ENCODE assay signal across 8 cellular contexts in genomic region chr12:124906606-124907261, GRCh38. TPM values are rescaled to one million over a fixed set of nuclear protein-coding genes. Genes with fewer than 3 reads are reported as not detected.
DNase-seq lines count a peak whose midpoint lies in the region; ATAC-seq and TF ChIP-seq lines count a peak whose summit lies in the region.

No MANE protein-coding gene starts in this region.

- ATAC-seq in GM19395 (IDR thresholded peaks at IDR 0.05; ENCODE audit: unreplicated experiment) (peak; percentile 65), HG03571 (IDR thresholded peaks at IDR 0.05; ENCODE audit: unreplicated experiment) (peak; percentile 52)
- peak; percentile 90 for ATAC-seq in naive thymus-derived CD4-positive, alpha-beta T cell

- H3K27me3 Mint-ChIP-seq in activated CD4-positive, alpha-beta memory T cell treated with anti-CD3 and anti-CD28 coated beads, Interleukin-2, amount 10 ng/mL, durations not matched to agents 7 days and 5 days, result peaks cover 2% of the 10 kb centered on the region
- H3K27me3 Mint-ChIP-seq in endothelial cell (ENCODE audit: unreplicated experiment), result peaks cover 5% of the 10 kb centered on the region
- no peaks in the 10 kb centered on the region for H3K27me3 Mint-ChIP-seq in naive thymus-derived CD4-positive, alpha-beta T cell

- CTCF ChIA-PET in activated CD4-positive, alpha-beta memory T cell treated with anti-CD3 and anti-CD28 coated beads, Interleukin-2, amount 10 ng/mL, durations not matched to agents 7 days and 5 days (lab: Charles Lee), result interaction anchor here (0.6 to 5.3 kb wide), 29 partner anchors 9 to 1324 kb away, joined by 3 to 105 read pairs (median 4); partner anchors contain the start of genes AACS and UBC
- CTCF ChIA-PET in naive thymus-derived CD4-positive, alpha-beta T cell (lab: Charles Lee), result interaction anchor here (0.6 to 7.3 kb wide), 14 partner anchors 9 to 211 kb away, joined by 3 to 167 read pairs (median 6); partner anchors contain the start of gene UBC

- TF ChIP-seq CTCF in AG10803 (conservative IDR thresholded peaks at IDR 0.05; ENCODE audit: low read length), result peak; percentile 100
- peak; percentile 92 for TF ChIP-seq CTCF in endothelial cell (IDR thresholded peaks at IDR 0.05; ENCODE audit: unreplicated experiment)
- peak in 5 of 7 experiments; percentile 93 to 99 (median 95) for TF ChIP-seq CTCF in stomach (IDR thresholded peaks at IDR 0.05)

- 0 to 5% (median 0%) methylated on average over 2 of the region's 2 CpGs for WGBS in stomach, 5 donors

- H3K36me3 ChIP-seq in naive thymus-derived CD4-positive, alpha-beta T cell (ENCODE audit: control insufficient read depth in 2 of 3, insufficient read depth in 3 of 3, low read length in 3 of 3), result peaks cover 0 to 9% (median 8%) of the 10 kb centered on the region in 3 experiments
- peaks cover 12 to 14% (median 13%) of the 10 kb centered on the region in 4 donors for H3K36me3 ChIP-seq in stomach

- H3K4me1 Mint-ChIP-seq in activated CD4-positive, alpha-beta memory T cell treated with anti-CD3 and anti-CD28 coated beads, Interleukin-2, amount 10 ng/mL, durations not matched to agents 7 days and 5 days, result peaks cover 33% of the 10 kb centered on the region
- H3K4me1 Mint-ChIP-seq in endothelial cell (ENCODE audit: unreplicated experiment), result peaks cover 27% of the 10 kb centered on the region
- peaks cover 21 to 33% (median 27%) of the 10 kb centered on the region in 7 donors for H3K4me1 Mint-ChIP-seq in naive thymus-derived CD4-positive, alpha-beta T cell

- H3K27me3 ChIP-seq in naive thymus-derived CD4-positive, alpha-beta T cell (ENCODE audit: control insufficient read depth in 2 of 2, insufficient read depth in 2 of 2, low read length in 2 of 2), result no peaks in the 10 kb centered on the region
- no peaks in the 10 kb centered on the region for H3K27me3 ChIP-seq in stomach

- no peak for TF ChIP-seq EP300 in stomach (IDR thresholded peaks at IDR 0.05)

- H3K4me1 ChIP-seq in naive thymus-derived CD4-positive, alpha-beta T cell (ENCODE audit: control insufficient read depth in 2 of 2, insufficient read depth in 2 of 2, low read length in 2 of 2), result peaks cover 4 to 10% of the 10 kb centered on the region in 2 donors
- H3K4me1 ChIP-seq in stomach, result peaks cover 33 to 60% (median 47%) of the 10 kb centered on the region in 4 donors

- H3K27ac Mint-ChIP-seq in activated CD4-positive, alpha-beta memory T cell treated with anti-CD3 and anti-CD28 coated beads, Interleukin-2, amount 10 ng/mL, durations not matched to agents 7 days and 5 days, result no peak overlapping the region
- H3K27ac Mint-ChIP-seq in endothelial cell (ENCODE audit: unreplicated experiment), result peak overlapping the region; percentile 4
- peak overlapping the region in 8 of 9 donors; percentile 1 to 67 (median 36) for H3K27ac Mint-ChIP-seq in naive thymus-derived CD4-positive, alpha-beta T cell

- H3K9me3 Mint-ChIP-seq in activated CD4-positive, alpha-beta memory T cell treated with anti-CD3 and anti-CD28 coated beads, Interleukin-2, amount 10 ng/mL, durations not matched to agents 7 days and 5 days, result no peaks in the 10 kb centered on the region
- no peaks in the 10 kb centered on the region for H3K9me3 Mint-ChIP-seq in endothelial cell (ENCODE audit: unreplicated experiment)
- H3K9me3 Mint-ChIP-seq in naive thymus-derived CD4-positive, alpha-beta T cell, result peaks cover 0 to 8% (median 0%) of the 10 kb centered on the region in 11 donors

- DNase-seq in AG10803 (ENCODE audit: low read depth) (peak; percentile 88), endothelial cell (ENCODE audit: low spot score) (peak; percentile 93), stomach (peak; percentile 94), NCI-H2081 (lab: John Stamatoyannopoulos, UW) (no peak)
- peak; percentile 90 for DNase-seq in activated CD4-positive, alpha-beta memory T cell treated with anti-CD3 and anti-CD28 coated beads, Interleukin-2, amount 10 ng/mL, durations not matched to agents 7 days and 5 days
- DNase-seq in naive thymus-derived CD4-positive, alpha-beta T cell, result peak; percentile 49 to 92 (median 89)

- POLR2A ChIA-PET in activated CD4-positive, alpha-beta memory T cell treated with anti-CD3 and anti-CD28 coated beads, Interleukin-2, amount 10 ng/mL, durations not matched to agents 7 days and 5 days (lab: Charles Lee), result interaction anchor here (1.2 to 3.7 kb wide), 6 partner anchors 8 to 87 kb away, joined by 5 to 45 read pairs (median 16); partner anchors contain the start of genes BRI3BP and UBC
- POLR2A ChIA-PET in naive thymus-derived CD4-positive, alpha-beta T cell (lab: Charles Lee), result interaction anchor here (0.7 to 4.6 kb wide), 8 partner anchors 9 to 143 kb away, joined by 3 to 62 read pairs (median 8); partner anchors contain the start of gene UBC

- H3K36me3 Mint-ChIP-seq in activated CD4-positive, alpha-beta memory T cell treated with anti-CD3 and anti-CD28 coated beads, Interleukin-2, amount 10 ng/mL, durations not matched to agents 7 days and 5 days (ENCODE audit: low read depth), result peaks cover 17% of the 10 kb centered on the region
- H3K36me3 Mint-ChIP-seq in endothelial cell (ENCODE audit: low read depth, unreplicated experiment), result peaks cover 12% of the 10 kb centered on the region
- peaks cover 6 to 17% (median 10%) of the 10 kb centered on the region in 5 donors for H3K36me3 Mint-ChIP-seq in naive thymus-derived CD4-positive, alpha-beta T cell

- no peak overlapping the region for H3K4me3 Mint-ChIP-seq in activated CD4-positive, alpha-beta memory T cell treated with anti-CD3 and anti-CD28 coated beads, Interleukin-2, amount 10 ng/mL, durations not matched to agents 7 days and 5 days
- no peak overlapping the region for H3K4me3 Mint-ChIP-seq in endothelial cell (ENCODE audit: unreplicated experiment)
- H3K4me3 Mint-ChIP-seq in naive thymus-derived CD4-positive, alpha-beta T cell, result peak overlapping the region in 1 of 10 donors; percentile 4

- TF ChIP-seq POLR2A in stomach (IDR thresholded peaks at IDR 0.05), result no peak

- H3K27ac ChIP-seq in naive thymus-derived CD4-positive, alpha-beta T cell (ENCODE audit: low read depth, low read length), result no peak overlapping the region
- peak overlapping the region in 2 of 5 donors; percentile 17 to 46 for H3K27ac ChIP-seq in stomach

- H3K4me3 ChIP-seq in AG10803 (ENCODE audit: low read length), result no peak overlapping the region
- H3K4me3 ChIP-seq in naive thymus-derived CD4-positive, alpha-beta T cell (ENCODE audit: low read length), result no peak overlapping the region
- H3K4me3 ChIP-seq in stomach, result no peak overlapping the region

- intact Hi-C loops in naive thymus-derived CD4-positive, alpha-beta T cell (cut with micrococcal nuclease), result loop anchor here (1.0 to 5.0 kb wide), 11 partner anchors 8 to 870 kb away; partner anchors contain the start of genes AACS (in 2 of the 2), DHX37 (in 1 of the 2), NCOR2 (in 1 of the 2) and SCARB1 (in 1 of the 2)
- intact Hi-C loops in stomach (cut with DNase I; ENCODE audit: low total_unique reads), result no loop called here

- no peaks in the 10 kb centered on the region for H3K9me3 ChIP-seq in naive thymus-derived CD4-positive, alpha-beta T cell (ENCODE audit: control insufficient read depth in 2 of 3, low read length in 3 of 3)
- H3K9me3 ChIP-seq in stomach, result no peaks in the 10 kb centered on the region

RNA-seq across cellular contexts. Expression of gene UBC, which starts 7.7 kb away (rescaled TPM):
- total RNA-seq in activated CD4-positive, alpha-beta memory T cell treated with anti-CD3 and anti-CD28 coated beads, Interleukin-2, amount 10 ng/mL, durations not matched to agents 7 days and 5 days, result 1,000 to 10,000 TPM; 1,545 to 1,580 TPM
- total RNA-seq in endothelial cell (ENCODE audit: unreplicated experiment), result 765 TPM
- total RNA-seq in naive thymus-derived CD4-positive, alpha-beta T cell, result 1,000 to 10,000 TPM in 1 of 5 experiments, 100 to 1,000 TPM in 4; 753 to 1,510 (median 913) TPM
- polyA plus RNA-seq in naive thymus-derived CD4-positive, alpha-beta T cell, result 1,000 to 10,000 TPM; 1,135 to 1,865 TPM
- total RNA-seq in stomach, result 1,000 to 10,000 TPM in 3 of 5 donors, 100 to 1,000 TPM in 2; 409 to 1,431 (median 1,065) TPM
- polyA plus RNA-seq in stomach, result 1,000 to 10,000 TPM in 1 of 3 donors, 100 to 1,000 TPM in 2; 875 to 1,080 (median 957) TPM

RNA-seq across cellular contexts. Expression of gene SCARB1, which starts 43.1 kb away (rescaled TPM):
- 1 to 10 TPM; 4.3 to 5.8 TPM for total RNA-seq in activated CD4-positive, alpha-beta memory T cell treated with anti-CD3 and anti-CD28 coated beads, Interleukin-2, amount 10 ng/mL, durations not matched to agents 7 days and 5 days
- total RNA-seq in endothelial cell (ENCODE audit: unreplicated experiment) (16.9 TPM), stomach (10 to 100 TPM in 2 of 5 donors, 1 to 10 TPM in 3; 2.9 to 63.7 (median 8.3) TPM)
- 1 to 10 TPM; 2.5 to 7.1 (median 4.3) TPM for total RNA-seq in naive thymus-derived CD4-positive, alpha-beta T cell
- 1 to 10 TPM; 2.2 to 2.6 TPM for polyA plus RNA-seq in naive thymus-derived CD4-positive, alpha-beta T cell
- 10 to 100 TPM in 1 of 3 donors, 1 to 10 TPM in 2; 6.7 to 19.4 (median 9.3) TPM for polyA plus RNA-seq in stomach

Comparison
In these comparisons a context has a peak if more than half of its experiments do, and no peak if none do; other contexts are left out.
1. DNase-seq: peak in AG10803 (single experiment), activated CD4-positive, alpha-beta memory T cell treated with anti-CD3 and anti-CD28 coated beads, Interleukin-2, amount 10 ng/mL, durations not matched to agents 7 days and 5 days (single experiment), endothelial cell (single experiment), naive thymus-derived CD4-positive, alpha-beta T cell (9 of 9) and stomach (single experiment); none in NCI-H2081 (0 of 2).
2. Peak in every context shown above with its lines, with median percentiles within 50 percentile points of each other: CTCF ChIP-seq and ATAC-seq.